Comparison of ENCODE assay signal across 9 cellular contexts in genomic region chr16:89326721-89327120, GRCh38.
DNase-seq lines count a peak whose midpoint lies in the region; ATAC-seq and TF ChIP-seq lines count a peak whose summit lies in the region.
"Had no signal": no experiment of that assay in that cellular context is flagged by ENCODE, and none has a peak within 500 bp of the region (broad histone marks: within the 10 kb centered on the region; RNA-seq: fewer than 3 reads in every experiment).

No MANE protein-coding gene starts in this region.

- WGBS in right lobe of liver (ENCODE audit: insufficient coverage, low coverage, low lambda C conversion rate, missing lambda C conversion rate): 83% methylated on average over 4 of the region's 7 CpGs
- WGBS in transverse colon (ENCODE audit: low coverage in 1 of 2), 2 donors: 89 to 100% methylated on average over 1 to 7 of the region's 7 CpGs

- no peaks in the 10 kb centered on the region for H3K36me3 ChIP-seq in ascending aorta
- no peaks in the 10 kb centered on the region for H3K36me3 ChIP-seq in right lobe of liver
- no peaks in the 10 kb centered on the region for H3K36me3 ChIP-seq in transverse colon
- H3K36me3 ChIP-seq in MM.1S (replicated peaks; ENCODE audit: insufficient read depth, low read length): no peaks in the 10 kb centered on the region

- H3K4me2 ChIP-seq in MM.1S (ENCODE audit: low read depth, low read length): no peak overlapping the region

- peaks cover 56% of the 10 kb centered on the region for H3K36me3 Mint-ChIP-seq in activated T-cell treated with anti-CD3 and anti-CD28 coated beads, Interleukin-2, amount 50 U/mL, for 24 hours (ENCODE audit: low read depth)
- peaks cover 3 to 11% of the 10 kb centered on the region in 2 donors for H3K36me3 Mint-ChIP-seq in activated T-cell treated with anti-CD3 and anti-CD28 coated beads, Interleukin-2, amount 50 U/mL, for 72 hours (ENCODE audit: insufficient read depth in 2 of 2)

- in situ Hi-C loops in transverse colon (cut with MboI; ENCODE audit: low pct_ligation_motif_present in 1 of 4, low pct_unique_long_range_greater_than_20kb in 1 of 4, low sequenced_read_pairs in 3 of 4): no loop called here

- no peaks in the 10 kb centered on the region for H4K20me1 ChIP-seq in MM.1S (ENCODE audit: insufficient read depth, low read length)

- no peak for ATAC-seq in activated T-cell treated with anti-CD3 and anti-CD28 coated beads, Interleukin-2, amount 50 U/mL, for 72 hours (replicated peaks in 1 of 2)
- ATAC-seq in right lobe of liver (no peak), HG02759 (IDR thresholded peaks at IDR 0.05; ENCODE audit: unreplicated experiment) (no peak)

- H3K27me3 Mint-ChIP-seq in activated T-cell treated with anti-CD3 and anti-CD28 coated beads, Interleukin-2, amount 50 U/mL, for 24 hours: no peaks in the 10 kb centered on the region
- H3K27me3 Mint-ChIP-seq in activated T-cell treated with anti-CD3 and anti-CD28 coated beads, Interleukin-2, amount 50 U/mL, for 72 hours (ENCODE audit: low read depth): no peaks in the 10 kb centered on the region

- intact Hi-C loops in ascending aorta (cut with DNase I): loop anchor here (5.0 kb wide), 1 partner anchor 71 kb away; no protein-coding TSS in a partner anchor
- intact Hi-C loops in right lobe of liver (cut with DNase I): no loop called here
- intact Hi-C loops in transverse colon (cut with DNase I; ENCODE audit: low total_unique reads): no loop called here

- H3K9ac ChIP-seq in MM.1S (ENCODE audit: low read length): no peak overlapping the region

- H3K9me3 ChIP-seq in ascending aorta: no peaks in the 10 kb centered on the region
- no peaks in the 10 kb centered on the region for H3K9me3 ChIP-seq in right lobe of liver
- no peaks in the 10 kb centered on the region for H3K9me3 ChIP-seq in transverse colon
- no peaks in the 10 kb centered on the region for H3K9me3 ChIP-seq in MM.1S (replicated peaks; ENCODE audit: insufficient read depth, low read length)

- H3K4me3 Mint-ChIP-seq in activated T-cell treated with anti-CD3 and anti-CD28 coated beads, Interleukin-2, amount 50 U/mL, for 24 hours: no peak overlapping the region
- no peak overlapping the region for H3K4me3 Mint-ChIP-seq in activated T-cell treated with anti-CD3 and anti-CD28 coated beads, Interleukin-2, amount 50 U/mL, for 72 hours

- TF ChIP-seq CTCF in ascending aorta (IDR thresholded peaks at IDR 0.05) (no peak), right lobe of liver (IDR thresholded peaks at IDR 0.05) (no peak), transverse colon (IDR thresholded peaks at IDR 0.05) (no peak), MM.1S (IDR thresholded peaks at IDR 0.05; ENCODE audit: low read length) (no peak)

- H3K27me3 ChIP-seq in ascending aorta (no peaks in the 10 kb centered on the region), right lobe of liver (no peaks in the 10 kb centered on the region), transverse colon (no peaks in the 10 kb centered on the region), MM.1S (replicated peaks; ENCODE audit: insufficient read depth, low read length) (no peaks in the 10 kb centered on the region)

- H3K4me1 ChIP-seq in ascending aorta (peaks cover 11 to 29% of the 10 kb centered on the region in 2 donors), right lobe of liver (peaks cover 0 to 23% (median 0%) of the 10 kb centered on the region in 4 donors), transverse colon (peaks cover 17 to 72% (median 42%) of the 10 kb centered on the region in 4 donors), MM.1S (ENCODE audit: low read length) (peaks cover 14% of the 10 kb centered on the region)

- H3K79me2 ChIP-seq in MM.1S (ENCODE audit: low read length): peaks cover 95% of the 10 kb centered on the region

- peak overlapping the region; percentile 23 to 68 for H3K27ac ChIP-seq in ascending aorta
- no peak overlapping the region for H3K27ac ChIP-seq in right lobe of liver
- H3K27ac ChIP-seq in transverse colon: peak overlapping the region in 3 of 4 donors; percentile 57 to 82 (median 77)
- H3K27ac ChIP-seq in MM.1S (ENCODE audit: low read length): no peak overlapping the region

- DNase-seq in activated T-cell treated with anti-CD3 and anti-CD28 coated beads, Interleukin-2, amount 50 U/mL, for 24 hours: no peak
- DNase-seq in activated T-cell treated with anti-CD3 and anti-CD28 coated beads, Interleukin-2, amount 50 U/mL, for 72 hours: no peak
- DNase-seq in ascending aorta (ENCODE audit: low spot score in 2 of 2) (no peak), right lobe of liver (peak in 2 of 3 donors; percentile 41 to 53), transverse colon (no peak), MM.1S (no peak), occipital lobe (lab: John Stamatoyannopoulos, UW) (no peak)
- DNase-seq: NCI-H1105 treated with DMSO at 0.1 percent for 48 hours had no signal

- H3K4me3 ChIP-seq in ascending aorta (peak overlapping the region in 1 of 2 donors; percentile 22), right lobe of liver (no peak overlapping the region), transverse colon (peak overlapping the region in 1 of 4 donors; percentile 8), MM.1S (ENCODE audit: low read length) (no peak overlapping the region)

- H3K27ac Mint-ChIP-seq in activated T-cell treated with anti-CD3 and anti-CD28 coated beads, Interleukin-2, amount 50 U/mL, for 24 hours: peak overlapping the region; percentile 97
- no peak overlapping the region for H3K27ac Mint-ChIP-seq in activated T-cell treated with anti-CD3 and anti-CD28 coated beads, Interleukin-2, amount 50 U/mL, for 72 hours

- TF ChIP-seq POLR2A in right lobe of liver (IDR thresholded peaks at IDR 0.05): no peak
- TF ChIP-seq POLR2A in transverse colon (IDR thresholded peaks at IDR 0.05): no peak

- H3K9me2 ChIP-seq in MM.1S (replicated peaks; ENCODE audit: insufficient read depth, low read length): no peaks in the 10 kb centered on the region

- H2AFZ ChIP-seq in MM.1S (ENCODE audit: low read length): no peak overlapping the region

- no peak for TF ChIP-seq EP300 in transverse colon (IDR thresholded peaks at IDR 0.05; ENCODE audit: low read depth)

- H3F3A ChIP-seq in MM.1S (ENCODE audit: insufficient read depth, low read length): no peaks in the 10 kb centered on the region

- H3K4me1 Mint-ChIP-seq in activated T-cell treated with anti-CD3 and anti-CD28 coated beads, Interleukin-2, amount 50 U/mL, for 24 hours (ENCODE audit: low read depth): peaks cover 92% of the 10 kb centered on the region
- peaks cover 89% of the 10 kb centered on the region for H3K4me1 Mint-ChIP-seq in activated T-cell treated with anti-CD3 and anti-CD28 coated beads, Interleukin-2, amount 50 U/mL, for 72 hours (ENCODE audit: low read depth)

- H3K9me3 Mint-ChIP-seq in activated T-cell treated with anti-CD3 and anti-CD28 coated beads, Interleukin-2, amount 50 U/mL, for 24 hours: no peaks in the 10 kb centered on the region
- no peaks in the 10 kb centered on the region for H3K9me3 Mint-ChIP-seq in activated T-cell treated with anti-CD3 and anti-CD28 coated beads, Interleukin-2, amount 50 U/mL, for 72 hours

Comparison
In these comparisons a context has a peak if more than half of its experiments do, and no peak if none do; other contexts are left out.
1. DNase-seq: peak in right lobe of liver (2 of 3); none in activated T-cell treated with anti-CD3 and anti-CD28 coated beads, Interleukin-2, amount 50 U/mL, for 24 hours (single experiment), activated T-cell treated with anti-CD3 and anti-CD28 coated beads, Interleukin-2, amount 50 U/mL, for 72 hours (0 of 2), ascending aorta (0 of 2), transverse colon (single experiment), MM.1S (single experiment) and occipital lobe (single experiment).
2. H3K27ac ChIP-seq: peak in ascending aorta (2 of 2) and transverse colon (3 of 4); none in right lobe of liver (0 of 3) and MM.1S (single experiment).